In genomic region chr2:69943000-69943840, GRCh38 we compare ENCODE assay signal across 19 cellular contexts. TPM values are rescaled to one million over a fixed set of nuclear protein-coding genes. Genes with fewer than 3 reads are reported as not detected.
DNase-seq lines count a peak whose midpoint lies in the region; ATAC-seq and TF ChIP-seq lines count a peak whose summit lies in the region.
"Had no signal": no experiment of that assay in that cellular context is flagged by ENCODE, and none has a peak within 500 bp of the region (broad histone marks: within the 10 kb centered on the region; RNA-seq: fewer than 3 reads in every experiment).

No MANE protein-coding gene starts in this region.

- H4K5ac ChIP-seq in IMR-90 (ENCODE audit: low read depth, low read length), result no peak overlapping the region

- POLR2A ChIA-PET in activated CD4-positive, alpha-beta T cell treated with anti-CD3 and anti-CD28 coated beads for 36 hours (lab: Charles Lee), result interaction anchor here (0.6 to 0.7 kb wide), 2 partner anchors 18 to 28 kb away, joined by 3 read pairs; partner anchors contain the start of gene MXD1
- POLR2A ChIA-PET in IMR-90 (lab: Charles Lee; ENCODE audit: unreplicated experiment), result no interaction called here

- no peak overlapping the region for H4K91ac ChIP-seq in IMR-90 (ENCODE audit: insufficient read depth, low read depth, low read length)

- H3K4me1 Mint-ChIP-seq in activated CD4-positive, alpha-beta T cell treated with anti-CD3 and anti-CD28 coated beads for 36 hours, result peaks cover 48% of the 10 kb centered on the region
- peaks cover 26% of the 10 kb centered on the region for H3K4me1 Mint-ChIP-seq in central memory CD8-positive, alpha-beta T cell
- peaks cover 21% of the 10 kb centered on the region for H3K4me1 Mint-ChIP-seq in neural progenitor cell

- no peak overlapping the region for H3K18ac ChIP-seq in IMR-90 (ENCODE audit: low read depth, low read length)

- H3K9me3 ChIP-seq in IMR-90 (ENCODE audit: control insufficient read depth, insufficient read depth, low read length), result no peaks in the 10 kb centered on the region
- H3K9me3 ChIP-seq in neural progenitor cell (ENCODE audit: low read depth), result no peaks in the 10 kb centered on the region
- H3K9me3 ChIP-seq: ascending aorta, SJCRH30 had no signal

- H2AFZ ChIP-seq in IMR-90 (replicated peaks; ENCODE audit: low read length, poor library complexity) (no peak overlapping the region), neural progenitor cell (replicated peaks) (no peak overlapping the region)

- in situ Hi-C loops in IMR-90 (cut with MboI; ENCODE audit: low sequenced_read_pairs), result no loop called here

- no peaks in the 10 kb centered on the region for H3K27me3 Mint-ChIP-seq in activated CD4-positive, alpha-beta T cell treated with anti-CD3 and anti-CD28 coated beads for 36 hours
- H3K27me3 Mint-ChIP-seq in central memory CD8-positive, alpha-beta T cell, result no peaks in the 10 kb centered on the region
- peaks cover 2% of the 10 kb centered on the region for H3K27me3 Mint-ChIP-seq in neural progenitor cell (ENCODE audit: insufficient read depth, low read depth)

- no peak overlapping the region for H2AK9ac ChIP-seq in IMR-90 (replicated peaks; ENCODE audit: low read depth, low read length, poor library complexity)

- H3K4ac ChIP-seq in IMR-90 (ENCODE audit: low read depth, low read length), result no peak overlapping the region

- H3K36me3 Mint-ChIP-seq in activated CD4-positive, alpha-beta T cell treated with anti-CD3 and anti-CD28 coated beads for 36 hours (ENCODE audit: low read depth), result peaks cover 28% of the 10 kb centered on the region
- peaks cover 35% of the 10 kb centered on the region for H3K36me3 Mint-ChIP-seq in central memory CD8-positive, alpha-beta T cell (ENCODE audit: insufficient read depth)
- H3K36me3 Mint-ChIP-seq in neural progenitor cell, result peaks cover 10% of the 10 kb centered on the region

- no peak overlapping the region for H3K4me3 Mint-ChIP-seq in activated CD4-positive, alpha-beta T cell treated with anti-CD3 and anti-CD28 coated beads for 36 hours
- no peak overlapping the region for H3K4me3 Mint-ChIP-seq in central memory CD8-positive, alpha-beta T cell
- H3K4me3 Mint-ChIP-seq in neural progenitor cell, result no peak overlapping the region
- H3K4me3 Mint-ChIP-seq: activated naive CD4-positive, alpha-beta T cell treated with anti-CD3 and anti-CD28 coated beads for 36 hours; CD8-positive, alpha-beta T cell had no signal

- peaks cover 4% of the 10 kb centered on the region for H3F3A ChIP-seq in neural progenitor cell (ENCODE audit: low read depth)

- no peak overlapping the region for H4K8ac ChIP-seq in IMR-90 (ENCODE audit: low read depth in 2 of 2, low read length in 2 of 2)

- TF ChIP-seq POLR2A in IMR-90 (IDR thresholded peaks at IDR 0.05; ENCODE audit: low read depth, low read length) (no peak), GM18505 (IDR thresholded peaks at IDR 0.05; ENCODE audit: borderline replicate concordance, extremely low read depth, insufficient read depth, insufficient read length) (no peak)

- dilution Hi-C loops in IMR-90 (cut with HindIII; ENCODE audit: low sequenced_read_pairs, unreplicated experiment), result no loop called here

- H2BK5ac ChIP-seq in IMR-90 (ENCODE audit: low read depth, low read length, poor library complexity, severe bottlenecking), result no peak overlapping the region

- H4K20me1 ChIP-seq in IMR-90 (ENCODE audit: insufficient read depth, low read length) (no peaks in the 10 kb centered on the region), neural progenitor cell (ENCODE audit: low read depth) (no peaks in the 10 kb centered on the region)

- peaks cover 17% of the 10 kb centered on the region for H3K36me3 ChIP-seq in IMR-90 (ENCODE audit: control insufficient read depth, insufficient read depth, low read length)
- no peaks in the 10 kb centered on the region for H3K36me3 ChIP-seq in neural progenitor cell
- H3K36me3 ChIP-seq: SJCRH30 had no signal

- H3K79me1 ChIP-seq in IMR-90 (ENCODE audit: low read depth in 1 of 2, low read length in 2 of 2), result no peaks in the 10 kb centered on the region

- BruUV-seq in IMR-90 (replicated peaks; lab: Mats Ljungman, UMichigan), result no TSS peak

- H3K27ac Mint-ChIP-seq in activated CD4-positive, alpha-beta T cell treated with anti-CD3 and anti-CD28 coated beads for 36 hours, result peak overlapping the region; percentile 34
- peak overlapping the region; percentile 45 for H3K27ac Mint-ChIP-seq in central memory CD8-positive, alpha-beta T cell (ENCODE audit: low read depth)
- no peak overlapping the region for H3K27ac Mint-ChIP-seq in neural progenitor cell
- H3K27ac Mint-ChIP-seq: activated naive CD4-positive, alpha-beta T cell treated with anti-CD3 and anti-CD28 coated beads for 36 hours had no signal

- TF ChIP-seq RAD21 in IMR-90 (IDR thresholded peaks at IDR 0.05; ENCODE audit: low read length), result no peak

- ATAC-seq in activated CD4-positive, alpha-beta T cell treated with anti-CD3 and anti-CD28 coated beads for 36 hours, result peak; percentile 17
- ATAC-seq in IMR-90 (ENCODE audit: low read depth) (no peak), GM18505 (IDR thresholded peaks at IDR 0.05; ENCODE audit: unreplicated experiment) (no peak)
- no peak for ATAC-seq in central memory CD8-positive, alpha-beta T cell (replicated peaks; ENCODE audit: extremely low read depth, poor library complexity, severe bottlenecking)
- ATAC-seq: CD8-positive, alpha-beta T cell; left lobe of liver; sciatic nerve had no signal

- H3K14ac ChIP-seq in IMR-90 (replicated peaks; ENCODE audit: low read depth, low read length), result no peak overlapping the region

- H3K9me3 Mint-ChIP-seq in activated CD4-positive, alpha-beta T cell treated with anti-CD3 and anti-CD28 coated beads for 36 hours (ENCODE audit: low read depth), result no peaks in the 10 kb centered on the region
- H3K9me3 Mint-ChIP-seq in central memory CD8-positive, alpha-beta T cell, result no peaks in the 10 kb centered on the region
- H3K9me3 Mint-ChIP-seq in neural progenitor cell, result no peaks in the 10 kb centered on the region
- H3K9me3 Mint-ChIP-seq: activated naive CD4-positive, alpha-beta T cell treated with anti-CD3 and anti-CD28 coated beads for 36 hours; CD8-positive, alpha-beta T cell had no signal

- 96% methylated on average over 5 of the region's 11 CpGs; no CpG with 5 or more reads in 1 of the 2 experiments for WGBS in IMR-90 (ENCODE audit: extremely low coverage in 2 of 2, insufficient read length in 1 of 2), 2 experiments

- no peak for DNase-seq in activated CD4-positive, alpha-beta T cell treated with anti-CD3 and anti-CD28 coated beads for 36 hours
- no peak for DNase-seq in activated CD4-positive, alpha-beta T cell treated with anti-CD3 and anti-CD28 coated beads for 1 hour
- DNase-seq in IMR-90 (no peak), neural progenitor cell (ENCODE audit: low spot score) (no peak), kidney tubule cell (ENCODE audit: low spot score) (no peak), HuH-7.5 (ENCODE audit: low spot score) (no peak)
- no peak for DNase-seq in central memory CD8-positive, alpha-beta T cell (ENCODE audit: low spot score in 2 of 2)
- DNase-seq: activated naive CD4-positive, alpha-beta T cell treated with anti-CD3 and anti-CD28 coated beads for 36 hours; CD8-positive, alpha-beta T cell; foreskin fibroblast; GOT3; NCI-H2029 treated with DMSO at 0.1 percent for 48 hours; NCI-H526; SJCRH30; T-helper 9 cell had no signal

- no peak overlapping the region for H3K23ac ChIP-seq in IMR-90 (ENCODE audit: low read depth, low read length)

- no peak overlapping the region for H2BK15ac ChIP-seq in IMR-90 (ENCODE audit: low read depth, low read length)

- H3K9ac ChIP-seq in IMR-90 (ENCODE audit: low read depth, low read length), result no peak overlapping the region
- no peak overlapping the region for H3K9ac ChIP-seq in neural progenitor cell

- no peaks in the 10 kb centered on the region for H3K79me2 ChIP-seq in neural progenitor cell (ENCODE audit: low read depth)

- H2BK20ac ChIP-seq in IMR-90 (ENCODE audit: low read depth, low read length), result no peak overlapping the region

- no peak overlapping the region for H2BK120ac ChIP-seq in IMR-90 (ENCODE audit: low read depth, low read length)

- H3K9me1 ChIP-seq in IMR-90 (ENCODE audit: insufficient read depth, low read length), result peaks cover 20% of the 10 kb centered on the region

- H3K4me2 ChIP-seq in IMR-90 (ENCODE audit: low read depth, low read length) (no peak overlapping the region), neural progenitor cell (peak overlapping the region; percentile 30)

- no peak overlapping the region for H3K4me3 ChIP-seq in IMR-90 (ENCODE audit: insufficient read depth, low read depth, low read length)
- H3K4me3 ChIP-seq in neural progenitor cell, result no peak overlapping the region
- H3K4me3 ChIP-seq: ascending aorta, SJCRH30 had no signal

- TF ChIP-seq CTCF in IMR-90 (conservative IDR thresholded peaks at IDR 0.05; ENCODE audit: low read depth, low read length) (no peak), neural progenitor cell (IDR thresholded peaks at IDR 0.05) (no peak)

- H3K4me1 ChIP-seq in IMR-90 (ENCODE audit: control insufficient read depth, insufficient read depth, low read length) (peaks cover 8% of the 10 kb centered on the region), neural progenitor cell (peaks cover 30% of the 10 kb centered on the region)
- H3K4me1 ChIP-seq: ascending aorta had no signal

- CTCF ChIA-PET in activated CD4-positive, alpha-beta T cell treated with anti-CD3 and anti-CD28 coated beads for 36 hours (lab: Charles Lee), result interaction anchor here (0.6 to 1.4 kb wide), 4 partner anchors 11 to 713 kb away, joined by 3 read pairs; no protein-coding TSS in a partner anchor
- CTCF ChIA-PET in IMR-90 (lab: Yijun Ruan, JAX), result no interaction called here

- H3K27ac ChIP-seq in IMR-90 (ENCODE audit: insufficient read depth, low read length), result no peak overlapping the region
- no peak overlapping the region for H3K27ac ChIP-seq in neural progenitor cell
- H3K27ac ChIP-seq: ascending aorta, SJCRH30 had no signal

- intact Hi-C loops in activated CD4-positive, alpha-beta T cell treated with anti-CD3 and anti-CD28 coated beads for 36 hours (cut with DNase I, micrococcal nuclease), result no loop called here
- intact Hi-C loops in IMR-90 (cut with micrococcal nuclease), result no loop called here

- no peaks in the 10 kb centered on the region for H3K27me3 ChIP-seq in IMR-90 (ENCODE audit: control insufficient read depth, insufficient read depth, low read length)
- no peaks in the 10 kb centered on the region for H3K27me3 ChIP-seq in neural progenitor cell
- H3K27me3 ChIP-seq: ascending aorta, SJCRH30 had no signal

- H3K56ac ChIP-seq in IMR-90 (ENCODE audit: extremely low read depth, insufficient read depth, low read length), result no peak overlapping the region

- no peak overlapping the region for H2AK5ac ChIP-seq in IMR-90 (ENCODE audit: low read depth, low read length)

RNA-seq across cellular contexts. Expression of gene ASPRV1, which starts 18.2 kb away (rescaled TPM):
- total RNA-seq in activated CD4-positive, alpha-beta T cell treated with anti-CD3 and anti-CD28 coated beads for 36 hours, result under 1 TPM; 0.32 to 0.73 TPM
- total RNA-seq in IMR-90 (2012; rRNA removed), result 0.18 and 0.28 TPM in 2 replicates
- polyA plus RNA-seq in IMR-90 (2012; rRNA removed), result 0.09 and 0.14 TPM in 2 replicates
- 0.08 and 0.10 TPM in 2 replicates for polyA plus RNA-seq in IMR-90 (2012; cell fraction: cytosol; rRNA removed)
- 0.36 and 0.39 TPM in 2 replicates for polyA plus RNA-seq in IMR-90 (2012; cell fraction: nucleus; rRNA removed; ENCODE audit: low replicate concordance)
- 0.30 and 1.2 TPM in 2 replicates for total RNA-seq in neural progenitor cell (ENCODE audit: low replicate concordance)

RNA-seq across cellular contexts. Expression of gene MXD1, which starts 28.3 kb away (rescaled TPM):
- total RNA-seq in activated CD4-positive, alpha-beta T cell treated with anti-CD3 and anti-CD28 coated beads for 36 hours, result 10 to 100 TPM in 1 of 2 experiments, 1 to 10 TPM in 1; 6.1 to 10.6 TPM
- total RNA-seq in IMR-90 (2012; rRNA removed), result 2.0 and 3.1 TPM in 2 replicates
- polyA plus RNA-seq in IMR-90 (2012; rRNA removed), result 3.7 TPM in 2 replicates
- polyA plus RNA-seq in IMR-90 (2012; cell fraction: cytosol; rRNA removed), result 1.5 and 1.6 TPM in 2 replicates
- polyA plus RNA-seq in IMR-90 (2012; cell fraction: nucleus; rRNA removed; ENCODE audit: low replicate concordance), result 3.8 and 11.5 TPM in 2 replicates
- 3.9 and 5.3 TPM in 2 replicates for total RNA-seq in neural progenitor cell (ENCODE audit: low replicate concordance)

RNA-seq across cellular contexts. Expression of gene SNRNP27, which starts 49.5 kb away (rescaled TPM):
- total RNA-seq in activated CD4-positive, alpha-beta T cell treated with anti-CD3 and anti-CD28 coated beads for 36 hours, result 10 to 100 TPM; 67.7 to 76.6 TPM
- total RNA-seq in IMR-90 (2012; rRNA removed), result 8.8 and 36.1 TPM in 2 replicates
- 41.5 and 48.3 TPM in 2 replicates for polyA plus RNA-seq in IMR-90 (2012; rRNA removed)
- polyA plus RNA-seq in IMR-90 (2012; cell fraction: cytosol; rRNA removed), result 7.2 and 8.6 TPM in 2 replicates
- 3.1 and 16.7 TPM in 2 replicates for polyA plus RNA-seq in IMR-90 (2012; cell fraction: nucleus; rRNA removed; ENCODE audit: low replicate concordance)
- total RNA-seq in neural progenitor cell (ENCODE audit: low replicate concordance), result 89.2 and 131 TPM in 2 replicates
